ENCODE assay signal across 8 cellular contexts in genomic region chr7:130544356-130544755, GRCh38.
"Had no signal": no experiment of that assay in that cellular context is flagged by ENCODE, and none has a peak within 500 bp of the region (broad histone marks: within the 10 kb centered on the region; RNA-seq: fewer than 3 reads in every experiment).

No MANE protein-coding gene starts in this region.

- DNase-seq: GDM1, GF-D8 had no signal

- ATAC-seq: GM12878 had no signal

- FAIRE-seq: G401.6, GM12878, GM12891, GM12892, GM18507, GM19239 had no signal

- H3K4me3 ChIP-seq: GM12878 had no signal
